Comparison of ENCODE assay signal across 8 cellular contexts in the genomic region with DNA sequence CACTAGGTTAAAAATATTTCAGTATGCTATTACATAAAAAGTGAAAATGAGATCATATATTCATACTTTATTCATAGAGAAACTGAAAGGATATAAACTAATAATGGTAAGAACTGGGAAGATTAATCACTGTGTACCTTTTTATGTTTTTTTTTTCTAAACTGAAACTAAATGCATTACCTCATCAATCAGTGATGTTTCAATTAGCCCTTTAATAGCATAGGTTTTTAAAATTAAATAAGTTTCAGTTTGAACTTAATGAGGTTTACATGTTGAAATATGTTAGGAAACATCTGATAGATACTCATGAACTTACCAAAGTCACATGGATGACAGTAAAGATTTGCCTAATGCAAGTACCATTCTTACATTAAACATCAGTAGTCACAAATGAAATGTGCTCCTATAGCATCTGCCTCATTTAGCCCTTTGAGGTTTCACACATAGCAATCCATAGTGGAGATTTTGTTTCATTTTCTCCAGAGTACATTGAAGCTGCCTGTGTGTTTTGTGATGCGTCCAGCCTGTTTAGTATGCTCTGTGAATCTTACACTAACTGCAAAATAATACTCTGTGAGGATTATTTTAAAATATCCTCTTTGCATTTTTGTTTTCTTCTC. TPM values are rescaled to one million over a fixed set of nuclear protein-coding genes. Genes with fewer than 3 reads are reported as not detected.
DNase-seq lines count a peak whose midpoint lies in the region; ATAC-seq and TF ChIP-seq lines count a peak whose summit lies in the region.

No MANE protein-coding gene starts in this region.

- H3K27ac Mint-ChIP-seq in activated naive CD4-positive, alpha-beta T cell treated with anti-CD3 and anti-CD28 coated beads, Interleukin-2, amount 50 U/mL, for 24 hours: peak overlapping the region; percentile 90
- peak overlapping the region; percentile 90 to 95 (median 94) for H3K27ac Mint-ChIP-seq in IgD-negative memory B cell

- H3K4me1 Mint-ChIP-seq in activated naive CD4-positive, alpha-beta T cell treated with anti-CD3 and anti-CD28 coated beads, Interleukin-2, amount 50 U/mL, for 24 hours: peaks cover 91% of the 10 kb centered on the region
- peaks cover 60 to 74% (median 71%) of the 10 kb centered on the region in 3 donors for H3K4me1 Mint-ChIP-seq in IgD-negative memory B cell

- DNase-seq in activated naive CD4-positive, alpha-beta T cell (lab: John Stamatoyannopoulos, UW): no peak
- DNase-seq in germinal center (ENCODE audit: low spot score) (peak; percentile 7), upper lobe of right lung (no peak), NCI-H1694 (lab: John Stamatoyannopoulos, UW) (no peak), NCI-H2081 treated with DMSO at 0.1 percent for 48 hours (lab: John Stamatoyannopoulos, UW) (no peak), AG08396 (ENCODE audit: low spot score) (no peak)

- no peaks in the 10 kb centered on the region for H3K27me3 ChIP-seq in upper lobe of right lung

- H3K9me3 ChIP-seq in upper lobe of right lung: no peaks in the 10 kb centered on the region

- intact Hi-C loops in upper lobe of right lung (cut with DNase I): no loop called here

- H3K4me3 Mint-ChIP-seq in activated naive CD4-positive, alpha-beta T cell treated with anti-CD3 and anti-CD28 coated beads, Interleukin-2, amount 50 U/mL, for 24 hours: peak overlapping the region; percentile 82
- H3K4me3 Mint-ChIP-seq in IgD-negative memory B cell: peak overlapping the region; percentile 71 to 91 (median 80)

- peak overlapping the region; percentile 59 for H3K27ac ChIP-seq in upper lobe of right lung

- H3K36me3 ChIP-seq in upper lobe of right lung: no peaks in the 10 kb centered on the region

- peak; percentile 12 for ATAC-seq in upper lobe of right lung

- H3K36me3 Mint-ChIP-seq in activated naive CD4-positive, alpha-beta T cell treated with anti-CD3 and anti-CD28 coated beads, Interleukin-2, amount 50 U/mL, for 24 hours: peaks cover 7% of the 10 kb centered on the region
- no peaks in the 10 kb centered on the region for H3K36me3 Mint-ChIP-seq in IgD-negative memory B cell

- H3K4me1 ChIP-seq in upper lobe of right lung: peaks cover 52% of the 10 kb centered on the region

- no peak for TF ChIP-seq CTCF in upper lobe of right lung (IDR thresholded peaks at IDR 0.05)

- no peaks in the 10 kb centered on the region for H3K9me3 Mint-ChIP-seq in activated naive CD4-positive, alpha-beta T cell treated with anti-CD3 and anti-CD28 coated beads, Interleukin-2, amount 50 U/mL, for 24 hours
- H3K9me3 Mint-ChIP-seq in IgD-negative memory B cell: no peaks in the 10 kb centered on the region

- H3K27me3 Mint-ChIP-seq in activated naive CD4-positive, alpha-beta T cell treated with anti-CD3 and anti-CD28 coated beads, Interleukin-2, amount 50 U/mL, for 24 hours: no peaks in the 10 kb centered on the region
- no peaks in the 10 kb centered on the region for H3K27me3 Mint-ChIP-seq in IgD-negative memory B cell

- peak overlapping the region; percentile 11 for H3K4me3 ChIP-seq in upper lobe of right lung

RNA-seq across cellular contexts. Expression of a gene that starts 8.9 kb away (rescaled TPM):
- 63.3 TPM for polyA plus RNA-seq in IgD-negative memory B cell
- 35.4 TPM for total RNA-seq in upper lobe of right lung
